Comparison of ENCODE assay signal across 8 cellular contexts in genomic region chr15:44535509-44536297, GRCh38. TPM values are rescaled to one million over a fixed set of nuclear protein-coding genes. Genes with fewer than 3 reads are reported as not detected.
A peak's percentile ranks its signal among the peaks of the same experiment; 100 is the strongest.
DNase-seq lines count a peak whose midpoint lies in the region; ATAC-seq and TF ChIP-seq lines count a peak whose summit lies in the region.

No MANE protein-coding gene starts in this region.

- no peaks in the 10 kb centered on the region for H3K36me3 ChIP-seq in Loucy (ENCODE audit: insufficient read depth, low read length)

- 61% methylated on average over 36 of the region's 36 CpGs for WGBS in right cardiac atrium

- peaks cover 16% of the 10 kb centered on the region for H4K20me1 ChIP-seq in Loucy (ENCODE audit: insufficient read depth, low read length, poor library complexity, severe bottlenecking)

- peak; percentile 22 for DNase-seq in GM10266 (ENCODE audit: extremely low spot score)
- peak; percentile 46 for DNase-seq in activated naive CD4-positive, alpha-beta T cell treated with anti-CD3 and anti-CD28 coated beads, Interleukin-2, amount 10 ng/mL, durations not matched to agents 7 days and 5 days
- DNase-seq in right cardiac atrium, result peak in 1 of 3 donors; percentile 59
- no peak for DNase-seq in sciatic nerve (ENCODE audit: low spot score)
- no peak for DNase-seq in NOMO-1 treated with dmso at 0.1 percent for 144 hours (lab: John Stamatoyannopoulos, UW; ENCODE audit: unreplicated experiment)

- H3K9me3 ChIP-seq in Loucy (ENCODE audit: insufficient read depth, low read depth, low read length) (no peaks in the 10 kb centered on the region), right cardiac atrium (ENCODE audit: control insufficient read depth, low read length) (no peaks in the 10 kb centered on the region)

- ATAC-seq in right cardiac atrium, result no peak
- ATAC-seq in sciatic nerve, result peak; percentile 8
- ATAC-seq in GM19328 (IDR thresholded peaks at IDR 0.05; ENCODE audit: unreplicated experiment), result no peak
- no peak for ATAC-seq in HG02870 (IDR thresholded peaks at IDR 0.05; ENCODE audit: unreplicated experiment)

- intact Hi-C loops in right cardiac atrium (cut with DNase I), result no loop called here
- intact Hi-C loops in sciatic nerve (cut with DNase I), result no loop called here

- CTCF ChIA-PET in activated naive CD4-positive, alpha-beta T cell treated with anti-CD3 and anti-CD28 coated beads, Interleukin-2, amount 10 ng/mL, durations not matched to agents 7 days and 5 days (lab: Charles Lee), result no interaction called here

- H3K4me2 ChIP-seq in Loucy (ENCODE audit: low read depth, low read length, poor library complexity, severe bottlenecking), result peak overlapping the region; percentile 96

- H3K9me3 Mint-ChIP-seq in activated naive CD4-positive, alpha-beta T cell treated with anti-CD3 and anti-CD28 coated beads, Interleukin-2, amount 10 ng/mL, durations not matched to agents 7 days and 5 days, result no peaks in the 10 kb centered on the region

- H3K4me3 ChIP-seq in Loucy (ENCODE audit: low read length, poor library complexity, severe bottlenecking), result peak overlapping the region; percentile 82
- H3K4me3 ChIP-seq in right cardiac atrium (ENCODE audit: low read length), result peak overlapping the region; percentile 62

- H3K36me3 Mint-ChIP-seq in activated naive CD4-positive, alpha-beta T cell treated with anti-CD3 and anti-CD28 coated beads, Interleukin-2, amount 10 ng/mL, durations not matched to agents 7 days and 5 days, result peaks cover 34% of the 10 kb centered on the region

- H3K4me1 Mint-ChIP-seq in activated naive CD4-positive, alpha-beta T cell treated with anti-CD3 and anti-CD28 coated beads, Interleukin-2, amount 10 ng/mL, durations not matched to agents 7 days and 5 days, result peaks cover 42% of the 10 kb centered on the region

- H3K27ac Mint-ChIP-seq in activated naive CD4-positive, alpha-beta T cell treated with anti-CD3 and anti-CD28 coated beads, Interleukin-2, amount 10 ng/mL, durations not matched to agents 7 days and 5 days, result peak overlapping the region; percentile 88

- no peaks in the 10 kb centered on the region for H3K9me2 ChIP-seq in Loucy (replicated peaks; ENCODE audit: low read depth, low read length)

- H3K4me1 ChIP-seq in Loucy (ENCODE audit: insufficient read depth, low read length, poor library complexity, severe bottlenecking) (peaks cover 31% of the 10 kb centered on the region), right cardiac atrium (ENCODE audit: control insufficient read depth, insufficient read depth, low read length) (no peaks in the 10 kb centered on the region)

- peak overlapping the region; percentile 74 for H3K4me3 Mint-ChIP-seq in activated naive CD4-positive, alpha-beta T cell treated with anti-CD3 and anti-CD28 coated beads, Interleukin-2, amount 10 ng/mL, durations not matched to agents 7 days and 5 days

- TF ChIP-seq CTCF in GM10266 (IDR thresholded peaks at IDR 0.05; ENCODE audit: control insufficient read depth, insufficient read depth, low read depth, missing control alignments), result no peak
- no peak for TF ChIP-seq CTCF in Loucy (conservative IDR thresholded peaks at IDR 0.05; ENCODE audit: low read length)

- peak overlapping the region; percentile 88 for H2AFZ ChIP-seq in Loucy (ENCODE audit: low read length)

- H3K27me3 ChIP-seq in Loucy (ENCODE audit: insufficient read depth, low read length, poor library complexity, severe bottlenecking) (no peaks in the 10 kb centered on the region), right cardiac atrium (ENCODE audit: control insufficient read depth, insufficient read depth) (no peaks in the 10 kb centered on the region)

- H3K27ac ChIP-seq in right cardiac atrium (ENCODE audit: low read length), result peak overlapping the region; percentile 95

- no peaks in the 10 kb centered on the region for H3F3A ChIP-seq in Loucy (ENCODE audit: low read depth)

- H3K27me3 Mint-ChIP-seq in activated naive CD4-positive, alpha-beta T cell treated with anti-CD3 and anti-CD28 coated beads, Interleukin-2, amount 10 ng/mL, durations not matched to agents 7 days and 5 days, result no peaks in the 10 kb centered on the region

- peaks cover 50% of the 10 kb centered on the region for H3K79me2 ChIP-seq in Loucy (ENCODE audit: insufficient read depth, low read length)

- H3K9ac ChIP-seq in Loucy (ENCODE audit: low read depth, low read length, poor library complexity, severe bottlenecking), result peak overlapping the region; percentile 88

RNA-seq across cellular contexts. Expression of gene EIF3J, which starts 1.2 kb away (rescaled TPM):
- total RNA-seq in right cardiac atrium, result 10 to 100 TPM; 52.9 to 73.5 (median 65.7) TPM
- 40.8 TPM for polyA plus RNA-seq in right cardiac atrium
- total RNA-seq in sciatic nerve, result 68.9 TPM

Comparison
In these comparisons a context has a peak if more than half of its experiments do, and no peak if none do; other contexts are left out.
1. DNase-seq: peak in GM10266 (single experiment) and activated naive CD4-positive, alpha-beta T cell treated with anti-CD3 and anti-CD28 coated beads, Interleukin-2, amount 10 ng/mL, durations not matched to agents 7 days and 5 days (single experiment); none in sciatic nerve (single experiment) and NOMO-1 treated with dmso at 0.1 percent for 144 hours (single experiment).